Comparison of ENCODE assay signal across 1 cellular context in genomic region chr5:140245926-140246325, GRCh38.
TF ChIP-seq lines count a peak whose summit lies in the region.

No MANE protein-coding gene starts in this region.

TF ChIP-seq in IMR-90, 13 proteins besides CTCF, POLR2A, EP300 and RAD21 (continued from another document):
- TF ChIP-seq USF2 (IDR thresholded peaks at IDR 0.05; ENCODE audit: low read depth, low read length) (no peak), RCOR1 (IDR thresholded peaks at IDR 0.05; ENCODE audit: insufficient replicate concordance, low read length) (no peak), RFX5 (IDR thresholded peaks at IDR 0.05; ENCODE audit: low read depth, low read length) (no peak), MAFK (IDR thresholded peaks at IDR 0.05; ENCODE audit: low read depth, low read length) (no peak), ELK1 (IDR thresholded peaks at IDR 0.05; ENCODE audit: borderline replicate concordance, low read depth, low read length) (no peak), MXI1 (IDR thresholded peaks at IDR 0.05; ENCODE audit: borderline replicate concordance, low read depth, low read length) (no peak), NFE2L2 (IDR thresholded peaks at IDR 0.05; ENCODE audit: low read depth, low read length) (no peak), SMC3 (IDR thresholded peaks at IDR 0.05; ENCODE audit: low read depth, low read length) (no peak), FOS (IDR thresholded peaks at IDR 0.05; ENCODE audit: low read depth, low read length) (no peak), MAZ (IDR thresholded peaks at IDR 0.05; ENCODE audit: borderline replicate concordance, low read depth, low read length) (no peak)
